ENCODE assay signal across 9 cellular contexts in genomic region chr3:50243552-50243895, GRCh38. TPM values are rescaled to one million over a fixed set of nuclear protein-coding genes. Genes with fewer than 3 reads are reported as not detected.
DNase-seq lines count a peak whose midpoint lies in the region; ATAC-seq and TF ChIP-seq lines count a peak whose summit lies in the region.
"Had no signal": no experiment of that assay in that cellular context is flagged by ENCODE, and none has a peak within 500 bp of the region (broad histone marks: within the 10 kb centered on the region; RNA-seq: fewer than 3 reads in every experiment).

No MANE protein-coding gene starts in this region.

- TF ChIP-seq CTCF in heart right ventricle (IDR thresholded peaks at IDR 0.05) (no peak), chondrocyte (IDR thresholded peaks at IDR 0.05) (no peak)

- H3K9me3 ChIP-seq in heart right ventricle (no peaks in the 10 kb centered on the region), muscle layer of duodenum (ENCODE audit: control insufficient read depth in 1 of 2, low read length in 2 of 2) (no peaks in the 10 kb centered on the region)

- H3K4me1 Mint-ChIP-seq in chondrocyte (ENCODE audit: low read depth), result peaks cover 81% of the 10 kb centered on the region

- intact Hi-C loops in heart right ventricle (cut with DNase I) (no loop called here), left cardiac atrium (cut with DNase I) (no loop called here)

- peaks cover 67 to 100% (median 99%) of the 10 kb centered on the region in 9 donors for H3K4me1 ChIP-seq in heart right ventricle
- peaks cover 47 to 88% of the 10 kb centered on the region in 2 donors for H3K4me1 ChIP-seq in muscle layer of duodenum (ENCODE audit: control insufficient read depth in 1 of 2, insufficient read depth in 2 of 2, low read length in 2 of 2)
- H3K4me1 ChIP-seq in urinary bladder (ENCODE audit: insufficient read depth), result no peaks in the 10 kb centered on the region

- no peaks in the 10 kb centered on the region for H3K27me3 Mint-ChIP-seq in chondrocyte (ENCODE audit: low read depth)

- peaks cover 3% of the 10 kb centered on the region for H3K36me3 Mint-ChIP-seq in chondrocyte (ENCODE audit: low read depth)

- H3K27ac ChIP-seq in heart right ventricle, result peak overlapping the region; percentile 83 to 100 (median 94)
- peak overlapping the region; percentile 77 for H3K27ac ChIP-seq in muscle layer of duodenum (ENCODE audit: low read length)
- H3K27ac ChIP-seq in urinary bladder (ENCODE audit: low read depth), result peak overlapping the region; percentile 31

- 45 to 58% methylated on average over 4 of the region's 4 CpGs for WGBS in heart right ventricle, 2 donors
- 80% methylated on average over 4 of the region's 4 CpGs for whole genome bisulfite sequencing in urinary bladder

- H3K4me3 Mint-ChIP-seq in chondrocyte (ENCODE audit: unreplicated experiment), result no peak overlapping the region

- DNase-seq in heart right ventricle (no peak), left cardiac atrium (no peak), chondrocyte (ENCODE audit: low spot score) (no peak), DMS79 (lab: John Stamatoyannopoulos, UW) (no peak)
- DNase-seq: COR-L47 had no signal

- H3K27me3 ChIP-seq in heart right ventricle (no peaks in the 10 kb centered on the region), muscle layer of duodenum (ENCODE audit: low read depth, low read length) (no peaks in the 10 kb centered on the region)

- H3K4me3 ChIP-seq in heart right ventricle, result peak overlapping the region in 7 of 10 donors; percentile 6 to 34 (median 23)
- peak overlapping the region; percentile 12 to 42 for H3K4me3 ChIP-seq in muscle layer of duodenum (ENCODE audit: low read depth in 1 of 2, low read length in 2 of 2)
- no peak overlapping the region for H3K4me3 ChIP-seq in urinary bladder (ENCODE audit: low read depth, low read length)

- no peak for ATAC-seq in heart right ventricle
- ATAC-seq in left cardiac atrium, result no peak
- no peak for ATAC-seq in HG03196 (IDR thresholded peaks at IDR 0.05; ENCODE audit: unreplicated experiment)
- ATAC-seq in GM21390 (IDR thresholded peaks at IDR 0.05; ENCODE audit: unreplicated experiment), result no peak

- H3K9me3 Mint-ChIP-seq in chondrocyte (ENCODE audit: low read depth), result no peaks in the 10 kb centered on the region

- H3K27ac Mint-ChIP-seq in chondrocyte (ENCODE audit: unreplicated experiment), result peak overlapping the region; percentile 84

- H3K36me3 ChIP-seq in heart right ventricle, result peaks cover 0 to 63% (median 0%) of the 10 kb centered on the region in 9 donors
- H3K36me3 ChIP-seq in muscle layer of duodenum (ENCODE audit: control insufficient read depth in 1 of 2, insufficient read depth in 2 of 2, low read length in 2 of 2), result peaks cover 0 to 5% of the 10 kb centered on the region in 2 donors
- no peaks in the 10 kb centered on the region for H3K36me3 ChIP-seq in urinary bladder (ENCODE audit: insufficient read depth)

RNA-seq across cellular contexts. Expression of gene GNAI2, which starts 7.5 kb away (rescaled TPM):
- total RNA-seq in heart right ventricle (100 to 1,000 TPM; 112 to 270 (median 146) TPM), left cardiac atrium (100 to 1,000 TPM; 179 to 181 TPM), chondrocyte (388 to 444 TPM (median 443 TPM) in 3 replicates), urinary bladder (96.3 TPM)
- polyA plus RNA-seq in heart right ventricle (100 to 1,000 TPM; 107 to 171 TPM), urinary bladder (263 TPM)

RNA-seq across cellular contexts. Expression of gene SEMA3B, which starts 25.4 kb away (rescaled TPM):
- total RNA-seq in heart right ventricle (10 to 100 TPM; 14.9 to 28.8 (median 21.9) TPM), left cardiac atrium (10 to 100 TPM; 14.3 to 32.6 TPM), chondrocyte (9.6 to 16.4 TPM (median 14.9 TPM) in 3 replicates), urinary bladder (63.4 TPM)
- polyA plus RNA-seq in heart right ventricle (10 to 100 TPM; 21.2 to 46.7 TPM), urinary bladder (35.5 TPM)

RNA-seq across cellular contexts. Expression of gene LSMEM2, which starts 35.4 kb away (rescaled TPM):
- total RNA-seq in heart right ventricle (10 to 100 TPM; 13.2 to 45.2 (median 33.2) TPM), left cardiac atrium (1 to 10 TPM; 1.4 to 6.6 TPM), chondrocyte (not detected in 3 replicates), urinary bladder (0.79 TPM)
- polyA plus RNA-seq in heart right ventricle (10 to 100 TPM in 1 of 2 donors, 1 to 10 TPM in 1; 1.9 to 26.3 TPM), urinary bladder (0.39 TPM)

RNA-seq across cellular contexts. Expression of gene SLC38A3, which starts 38.5 kb away (rescaled TPM):
- 10 to 100 TPM in 7 of 10 donors, 1 to 10 TPM in 3; 6.2 to 16.4 (median 11.2) TPM for total RNA-seq in heart right ventricle
- polyA plus RNA-seq in heart right ventricle, result 10 to 100 TPM in 1 of 2 donors, 1 to 10 TPM in 1; 1.4 to 11.8 TPM
- total RNA-seq in left cardiac atrium, result 1 to 10 TPM; 5.2 to 7.7 TPM
- total RNA-seq in chondrocyte, result 1.00 to 1.9 TPM (median 1.2 TPM) in 3 replicates
- 0.63 TPM for total RNA-seq in urinary bladder
- polyA plus RNA-seq in urinary bladder, result 0.14 TPM

RNA-seq across cellular contexts. Expression of gene IFRD2, which starts 48.7 kb away (rescaled TPM):
- total RNA-seq in heart right ventricle (10 to 100 TPM; 45.3 to 96.2 (median 54.1) TPM), left cardiac atrium (10 to 100 TPM; 53.1 to 68.8 TPM), chondrocyte (38.9 to 54.4 TPM (median 44.0 TPM) in 3 replicates), urinary bladder (19.5 TPM)
- polyA plus RNA-seq in heart right ventricle (100 to 1,000 TPM in 1 of 2 donors, 10 to 100 TPM in 1; 88.1 to 123 TPM), urinary bladder (52.9 TPM)

Comparison
In these comparisons a context has a peak if more than half of its experiments do, and no peak if none do; other contexts are left out.
1. H3K27ac ChIP-seq: peak in every context shown above with its lines; median percentile 94 in heart right ventricle; 77 in muscle layer of duodenum; 31 in urinary bladder.